Comparison of ENCODE assay signal across 28 cellular contexts in genomic region chr13:38944219-38944618, GRCh38. TPM values are rescaled to one million over a fixed set of nuclear protein-coding genes. Genes with fewer than 3 reads are reported as not detected.
"Had no signal": no experiment of that assay in that cellular context is flagged by ENCODE, and none has a peak within 500 bp of the region (broad histone marks: within the 10 kb centered on the region; RNA-seq: fewer than 3 reads in every experiment).

No MANE protein-coding gene starts in this region.

- H3K4me3 ChIP-seq: SJCRH30 had no signal

- DNase-seq: activated CD4-positive, alpha-beta T cell treated with anti-CD3 and anti-CD28 coated beads for 4 hours; activated CD8-positive, alpha-beta memory T cell treated with anti-CD3 and anti-CD28 coated beads, Interleukin-2, amount 50 U/mL, for 4 hours; activated CD8-positive, alpha-beta T cell treated with anti-CD3 and anti-CD28 coated beads for 36 hours; activated gamma-delta T cell treated with Interleukin-2 at 50 U/mL for 16 hours; activated naive CD4-positive, alpha-beta T cell treated with anti-CD3 and anti-CD28 coated beads, Interleukin-2, amount 10 ng/mL, durations not matched to agents 7 days and 5 days; activated naive CD8-positive, alpha-beta T cell treated with anti-CD3 and anti-CD28 coated beads for 36 hours; activated T-cell treated with anti-CD3 and anti-CD28 coated beads, Interleukin-2, amount 50 U/mL, for 72 hours; cerebellar nuclear complex; KG1; NCI-H1048; NCI-H1694 treated with DMSO at 0.1 percent for 48 hours; NCI-H2029 treated with DMSO at 0.1 percent for 48 hours; NCI-H345; NCI-H510A; NCI-H748 treated with DMSO at 0.1 percent for 48 hours; RPMI8226; SK-N-SH; T-helper 1 cell had no signal

- H3K36me3 ChIP-seq: SJCRH30 had no signal

- ATAC-seq: activated CD4-positive, CD25-positive, alpha-beta regulatory T cell treated with anti-CD3 and anti-CD28 coated beads, Interleukin-2, amount 50 U/mL, for 24 hours; activated CD8-positive, alpha-beta T cell treated with anti-CD3 and anti-CD28 coated beads for 36 hours; activated T-cell treated with anti-CD3 and anti-CD28 coated beads, Interleukin-2, amount 50 U/mL, for 72 hours; Panc1; Right ventricle myocardium inferior had no signal

- H3K27me3 ChIP-seq: SJCRH30 had no signal

RNA-seq across cellular contexts. Expression of gene STOML3, which starts 46.4 kb away (rescaled TPM):
- total RNA-seq: activated CD8-positive, alpha-beta T cell treated with anti-CD3 and anti-CD28 coated beads for 36 hours; activated naive CD8-positive, alpha-beta T cell treated with anti-CD3 and anti-CD28 coated beads for 36 hours; activated T-cell treated with anti-CD3 and anti-CD28 coated beads, Interleukin-2, amount 50 U/mL, for 72 hours; activated T-helper 2 cell treated with anti-CD3 and anti-CD28 coated beads, Interferon-gamma antibody, Interleukin-2, Interleukin-4, amounts not matched to agents 10 μg/mL and 5 μg/mL and 100 μg/mL, durations not matched to agents 14 hours and 24 hours and 36 hours; cardiac septum; LHCN-M2; M059J; OCI-LY7; Right ventricle myocardium inferior; SJCRH30; T-helper 2 cell treated with Interferon-gamma antibody and Interleukin-4, amounts not matched to agents 100 ng/mL and 5 ng/mL, for 36 hours had no signal
